Comparison of ENCODE assay signal across 8 cellular contexts in genomic region chr11:77821349-77821851, GRCh38. TPM values are rescaled to one million over a fixed set of nuclear protein-coding genes. Genes with fewer than 3 reads are reported as not detected.
A peak's percentile ranks its signal among the peaks of the same experiment; 100 is the strongest.
DNase-seq lines count a peak whose midpoint lies in the region; ATAC-seq and TF ChIP-seq lines count a peak whose summit lies in the region.

No MANE protein-coding gene starts in this region.

- peak overlapping the region; percentile 96 for H3K4me3 ChIP-seq in cardiac muscle cell
- peak overlapping the region; percentile 84 to 97 (median 89) for H3K4me3 ChIP-seq in liver (ENCODE audit: low read depth in 1 of 3, low read length in 3 of 3)

- DNase-seq in cardiac muscle cell (ENCODE audit: low read depth in 1 of 2, low spot score in 1 of 2) (peak; percentile 55), Right ventricle myocardium inferior (ENCODE audit: missing footprints) (no peak), T-cell (peak in 17 of 34 experiments; percentile 0 to 24 (median 5)), NCI-H1417 treated with DMSO at 0.1 percent for 48 hours (lab: John Stamatoyannopoulos, UW) (no peak), mesenteric fat pad (ENCODE audit: low spot score) (no peak)

- POLR2A ChIA-PET in T-cell (lab: Charles Lee), result no interaction called here

- H3K9me3 ChIP-seq in cardiac muscle cell (ENCODE audit: low read depth), result no peaks in the 10 kb centered on the region
- no peaks in the 10 kb centered on the region for H3K9me3 ChIP-seq in liver (ENCODE audit: control insufficient read depth in 4 of 4, low read length in 3 of 4)

- no peaks in the 10 kb centered on the region for H3K9me3 Mint-ChIP-seq in T-cell
- no peaks in the 10 kb centered on the region for H3K9me3 Mint-ChIP-seq in stimulated activated naive CD8-positive, alpha-beta T cell treated with anti-CD3 and anti-CD28 coated beads, Interleukin-15, Interleukin-2, amounts not matched to agents 100 ng/mL and 50 ng/mL, for 24 hours

- WGBS in liver, result 1% methylated on average over 16 of the region's 16 CpGs

- H3K4me3 Mint-ChIP-seq in T-cell, result peak overlapping the region; percentile 89 to 99 (median 98)
- H3K4me3 Mint-ChIP-seq in stimulated activated naive CD8-positive, alpha-beta T cell treated with anti-CD3 and anti-CD28 coated beads, Interleukin-15, Interleukin-2, amounts not matched to agents 100 ng/mL and 50 ng/mL, for 24 hours, result peak overlapping the region; percentile 100

- no peak for TF ChIP-seq CTCF in cardiac muscle cell (IDR thresholded peaks at IDR 0.05; ENCODE audit: low read depth, low read length)
- TF ChIP-seq CTCF in liver (IDR thresholded peaks at IDR 0.05; ENCODE audit: low read depth, low read length, missing input control), result no peak

- H3K27ac Mint-ChIP-seq in T-cell, result peak overlapping the region; percentile 92 to 95
- H3K27ac Mint-ChIP-seq in stimulated activated naive CD8-positive, alpha-beta T cell treated with anti-CD3 and anti-CD28 coated beads, Interleukin-15, Interleukin-2, amounts not matched to agents 100 ng/mL and 50 ng/mL, for 24 hours, result peak overlapping the region; percentile 89

- H3K4me1 ChIP-seq in cardiac muscle cell (ENCODE audit: low read depth) (peaks cover 30% of the 10 kb centered on the region), liver (ENCODE audit: control insufficient read depth in 4 of 4, insufficient read depth in 4 of 4, low read length in 3 of 4) (peaks cover 6 to 46% (median 20%) of the 10 kb centered on the region in 4 donors)

- intact Hi-C loops in Right ventricle myocardium inferior (cut with DNase I), result loop anchor here (1.0 to 2.0 kb wide), 2 partner anchors 173 to 184 kb away; partner anchors contain the start of genes CLNS1A and INTS4

- peaks cover 35 to 36% (median 35%) of the 10 kb centered on the region in 3 donors for H3K4me1 Mint-ChIP-seq in T-cell
- peaks cover 36% of the 10 kb centered on the region for H3K4me1 Mint-ChIP-seq in stimulated activated naive CD8-positive, alpha-beta T cell treated with anti-CD3 and anti-CD28 coated beads, Interleukin-15, Interleukin-2, amounts not matched to agents 100 ng/mL and 50 ng/mL, for 24 hours (ENCODE audit: low read depth)

- H3K27me3 ChIP-seq in cardiac muscle cell, result no peaks in the 10 kb centered on the region
- no peaks in the 10 kb centered on the region for H3K27me3 ChIP-seq in liver (ENCODE audit: control insufficient read depth in 4 of 4, insufficient read depth in 4 of 4, low read length in 3 of 4)

- no peak for TF ChIP-seq RAD21 in liver (IDR thresholded peaks at IDR 0.05)

- ATAC-seq in Right ventricle myocardium inferior (no peak), T-cell (replicated peaks in 1 of 4) (no peak)

- peak overlapping the region; percentile 70 for H3K27ac ChIP-seq in cardiac muscle cell
- H3K27ac ChIP-seq in cingulate gyrus (ENCODE audit: low read depth, low read length), result peak overlapping the region; percentile 65
- H3K27ac ChIP-seq in liver (ENCODE audit: low read depth in 1 of 2, low read length in 2 of 2), result peak overlapping the region; percentile 45 to 87

- H3K9ac ChIP-seq in liver (ENCODE audit: low read depth in 1 of 2, low read length in 2 of 2), result peak overlapping the region; percentile 21 to 89

- H3K36me3 ChIP-seq in cardiac muscle cell (no peaks in the 10 kb centered on the region), liver (ENCODE audit: control insufficient read depth in 4 of 4, insufficient read depth in 3 of 4, low read depth in 1 of 4, low read length in 3 of 4) (no peaks in the 10 kb centered on the region)

- no peaks in the 10 kb centered on the region for H3K36me3 Mint-ChIP-seq in T-cell
- H3K36me3 Mint-ChIP-seq in stimulated activated naive CD8-positive, alpha-beta T cell treated with anti-CD3 and anti-CD28 coated beads, Interleukin-15, Interleukin-2, amounts not matched to agents 100 ng/mL and 50 ng/mL, for 24 hours (ENCODE audit: low read depth), result no peaks in the 10 kb centered on the region

- no peaks in the 10 kb centered on the region for H3K27me3 Mint-ChIP-seq in T-cell
- H3K27me3 Mint-ChIP-seq in stimulated activated naive CD8-positive, alpha-beta T cell treated with anti-CD3 and anti-CD28 coated beads, Interleukin-15, Interleukin-2, amounts not matched to agents 100 ng/mL and 50 ng/mL, for 24 hours, result no peaks in the 10 kb centered on the region

- CTCF ChIA-PET in T-cell (lab: Charles Lee), result interaction anchor here in 1 of 2 donors (0.6 kb wide), 1 partner anchor 173 kb away, joined by 5 read pairs; the partner anchor contains the start of gene INTS4

TF ChIP-seq in liver, 16 proteins besides CTCF, POLR2A, EP300 and RAD21:
- TF ChIP-seq MAX (IDR thresholded peaks at IDR 0.05), result no peak
- no peak for TF ChIP-seq NR2F2 (IDR thresholded peaks at IDR 0.05)
- TF ChIP-seq RXRA (IDR thresholded peaks at IDR 0.05), result no peak
- TF ChIP-seq SP1 (IDR thresholded peaks at IDR 0.05), result no peak
- TF ChIP-seq TAF1 (conservative IDR thresholded peaks at IDR 0.05), result no peak
- no peak for TF ChIP-seq EGR1 (IDR thresholded peaks at IDR 0.05; ENCODE audit: low read depth in 2 of 2)
- TF ChIP-seq GABPA (IDR thresholded peaks at IDR 0.05 in 1 of 2, conservative IDR thresholded peaks at IDR 0.05 in 1 of 2), result no peak
- no peak for TF ChIP-seq ATF3 (IDR thresholded peaks at IDR 0.05)
- TF ChIP-seq JUND (IDR thresholded peaks at IDR 0.05), result no peak
- no peak for TF ChIP-seq FOXA1 (IDR thresholded peaks at IDR 0.05)
- TF ChIP-seq REST (IDR thresholded peaks at IDR 0.05), result no peak

RNA-seq across cellular contexts. Expression of gene AAMDC, which starts 0.5 kb away (rescaled TPM):
- total RNA-seq in cardiac muscle cell, result 62.6 and 74.5 TPM in 2 replicates
- 157 and 169 TPM in 2 replicates for polyA plus RNA-seq in cardiac muscle cell
- total RNA-seq in Right ventricle myocardium inferior, result 139 TPM
- 10 to 100 TPM in 2 of 5 donors, 1 to 10 TPM in 3; 4.0 to 11.1 (median 7.0) TPM for total RNA-seq in T-cell
- 1 to 10 TPM; 7.4 to 9.9 TPM for total RNA-seq in liver
- polyA plus RNA-seq in liver, result 10 to 100 TPM; 17.6 to 31.1 TPM
- total RNA-seq in mesenteric fat pad, result 49.1 TPM

RNA-seq across cellular contexts. Expression of gene RSF1, which starts 0.9 kb away (rescaled TPM):
- total RNA-seq in cardiac muscle cell (47.0 and 81.7 TPM in 2 replicates), Right ventricle myocardium inferior (34.8 TPM), T-cell (10 to 100 TPM; 81.5 to 96.8 (median 91.2) TPM), liver (10 to 100 TPM in 1 of 2 donors, 1 to 10 TPM in 1; 9.1 to 17.7 TPM), mesenteric fat pad (53.5 TPM)
- polyA plus RNA-seq in cardiac muscle cell (68.9 and 117 TPM in 2 replicates), liver (10 to 100 TPM in 1 of 2 donors, 1 to 10 TPM in 1; 5.2 to 33.1 TPM)

Comparison
In these comparisons a context has a peak if more than half of its experiments do, and no peak if none do; other contexts are left out.
1. DNase-seq: peak in cardiac muscle cell (2 of 2); none in Right ventricle myocardium inferior (single experiment), NCI-H1417 treated with DMSO at 0.1 percent for 48 hours (single experiment) and mesenteric fat pad (single experiment).
2. Peak in every context shown above with its lines, with median percentiles within 50 percentile points of each other: H3K27ac ChIP-seq.